Comparison of ENCODE assay signal across 28 cellular contexts in the genomic region with DNA sequence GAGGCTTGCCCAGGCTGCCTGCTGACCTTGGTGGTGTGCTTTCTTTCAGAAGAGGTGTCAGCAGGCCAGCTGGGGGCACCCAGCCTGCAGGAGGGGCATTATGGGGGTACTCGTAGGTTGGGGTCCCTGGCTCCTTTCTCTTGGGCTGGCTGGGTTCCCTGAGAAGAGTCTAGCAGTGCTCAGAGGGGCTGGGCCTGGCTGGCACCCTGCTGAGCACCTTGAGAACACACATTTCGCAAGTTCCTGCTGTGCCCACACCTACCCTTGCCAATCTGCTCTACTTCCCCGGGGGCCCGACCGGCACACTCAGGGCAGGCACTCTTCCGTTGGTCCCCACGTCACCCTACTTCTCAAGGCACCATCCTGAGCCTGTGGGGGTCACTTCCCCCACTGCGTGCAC. TPM values are rescaled to one million over a fixed set of nuclear protein-coding genes. Genes with fewer than 3 reads are reported as not detected.
DNase-seq lines count a peak whose midpoint lies in the region; ATAC-seq and TF ChIP-seq lines count a peak whose summit lies in the region.
"Had no signal": no experiment of that assay in that cellular context is flagged by ENCODE, and none has a peak within 500 bp of the region (broad histone marks: within the 10 kb centered on the region; RNA-seq: fewer than 3 reads in every experiment).

No MANE protein-coding gene starts in this region.

- H3K4me3 ChIP-seq in heart right ventricle (no peak overlapping the region), NT2/D1 (ENCODE audit: insufficient read length, low read depth) (no peak overlapping the region), lung (no peak overlapping the region)
- H3K4me3 ChIP-seq: BLaER1, SK-N-MC, skin epidermis, suprapubic skin, uterus had no signal

- ATAC-seq in left cardiac atrium, result no peak
- no peak for ATAC-seq in heart right ventricle
- no peak for ATAC-seq in lung (ENCODE audit: insufficient read depth, low FRiP score)
- ATAC-seq: activated CD8-positive, alpha-beta T cell treated with anti-CD3 and anti-CD28 coated beads, Interleukin-2, amount 10 ng/mL, durations not matched to agents 7 days and 5 days; esophagus mucosa; naive thymus-derived CD8-positive, alpha-beta T cell had no signal

- peak overlapping the region in 1 of 10 donors; percentile 14 for H3K27ac ChIP-seq in heart right ventricle
- H3K27ac ChIP-seq in lung (ENCODE audit: low read depth in 1 of 2, low read length in 1 of 2), result peak overlapping the region in 1 of 2 donors; percentile 62
- H3K27ac ChIP-seq: BLaER1, KMS-11, SK-N-MC, skin epidermis, suprapubic skin, uterus had no signal

- peaks cover 3 to 13% (median 7%) of the 10 kb centered on the region in 9 donors for H3K4me1 ChIP-seq in heart right ventricle
- peaks cover 9% of the 10 kb centered on the region for H3K4me1 ChIP-seq in NT2/D1 (ENCODE audit: insufficient read depth, insufficient read length)
- peaks cover 0 to 2% of the 10 kb centered on the region in 2 donors for H3K4me1 ChIP-seq in lung (ENCODE audit: control insufficient read depth in 2 of 2, insufficient read depth in 2 of 2, low read length in 2 of 2)

- H3K9ac ChIP-seq in NT2/D1 (ENCODE audit: insufficient read length, low read depth), result peak overlapping the region; percentile 61
- H3K9ac ChIP-seq: BLaER1, KMS-11 had no signal

- DNase-seq in left cardiac atrium (peak; percentile 15), heart right ventricle (no peak), NT2/D1 (ENCODE audit: low read depth, low spot score) (no peak), lung (ENCODE audit: low spot score) (peak; percentile 38), NK-92 (lab: John Stamatoyannopoulos, UW; ENCODE audit: unreplicated experiment) (no peak)
- DNase-seq in stimulated activated CD4-positive, alpha-beta T cell treated with anti-CD3 and anti-CD28 coated beads, Interleukin-4, amount 100 ng/mL, for 1 hour, result no peak
- DNase-seq in stimulated activated CD4-positive, alpha-beta T cell treated with anti-CD3 and anti-CD28 coated beads, Interleukin-2, amount 100 ng/mL, for 24 hours, result no peak
- DNase-seq: activated CD8-positive, alpha-beta T cell treated with anti-CD3 and anti-CD28 coated beads, Interleukin-2, amount 10 ng/mL, durations not matched to agents 7 days and 5 days; cortex of kidney; DMS53; endodermal cell; glutamatergic neuron; MM.1S; naive thymus-derived CD8-positive, alpha-beta T cell; NCI-H2029; NCI-H510A treated with DMSO at 0.1 percent for 48 hours; stimulated activated naive CD4-positive, alpha-beta T cell treated with Interleukin-2 at 50 U/mL for 16 hours; uterus had no signal

- intact Hi-C loops in left cardiac atrium (cut with DNase I) (no loop called here), heart right ventricle (cut with DNase I) (no loop called here)

- peaks cover 0 to 90% (median 15%) of the 10 kb centered on the region in 9 donors for H3K36me3 ChIP-seq in heart right ventricle
- H3K36me3 ChIP-seq in NT2/D1 (ENCODE audit: insufficient read depth, insufficient read length, low read length), result peaks cover 87% of the 10 kb centered on the region
- H3K36me3 ChIP-seq in lung (ENCODE audit: control insufficient read depth in 2 of 2, insufficient read depth in 2 of 2, low read length in 2 of 2), result peaks cover 3 to 54% of the 10 kb centered on the region in 2 donors
- H3K36me3 ChIP-seq: uterus had no signal

- WGBS in heart right ventricle, 2 donors, result 87 to 89% methylated on average over 8 of the region's 8 CpGs
- WGBS in lung, 2 donors, result 33 to 55% methylated on average over 8 of the region's 8 CpGs

- H3K9me3 ChIP-seq in heart right ventricle, result no peaks in the 10 kb centered on the region
- H3K9me3 ChIP-seq in NT2/D1 (ENCODE audit: insufficient read depth, low read length), result no peaks in the 10 kb centered on the region
- H3K9me3 ChIP-seq in lung (ENCODE audit: control insufficient read depth in 2 of 2, insufficient read depth in 1 of 2, low read length in 1 of 2), result no peaks in the 10 kb centered on the region
- H3K9me3 ChIP-seq: BLaER1, suprapubic skin, uterus had no signal

- H3K27me3 ChIP-seq in heart right ventricle (no peaks in the 10 kb centered on the region), NT2/D1 (ENCODE audit: insufficient read depth, insufficient read length) (no peaks in the 10 kb centered on the region), lung (ENCODE audit: control insufficient read depth, insufficient read depth) (no peaks in the 10 kb centered on the region)
- H3K27me3 ChIP-seq: BLaER1, suprapubic skin, uterus had no signal

- TF ChIP-seq CTCF in heart right ventricle (IDR thresholded peaks at IDR 0.05) (no peak), lung (IDR thresholded peaks at IDR 0.05; ENCODE audit: control extremely low read depth, extremely low read depth) (no peak)

RNA-seq across cellular contexts. Expression of gene CEMP1, which starts 5.1 kb away (rescaled TPM):
- total RNA-seq in left cardiac atrium (not detected), heart right ventricle (not detected), lung (1 to 10 TPM in 1 of 2 donors, under 1 TPM in 1; 0.65 to 2.1 TPM)
- polyA plus RNA-seq in heart right ventricle (under 1 TPM; 0.20 to 0.44 TPM), lung (1 to 10 TPM; 1.1 to 1.6 TPM)
- total RNA-seq: activated CD8-positive, alpha-beta T cell treated with anti-CD3 and anti-CD28 coated beads, Interleukin-2, amount 10 ng/mL, durations not matched to agents 7 days and 5 days; aorta; esophagus mucosa; fibroblast of villous mesenchyme; osteocyte had no signal
- polyA plus RNA-seq: AG04450 had no signal

RNA-seq across cellular contexts. Expression of gene AMDHD2, which starts 6.0 kb away (rescaled TPM):
- 10 to 100 TPM; 15.8 to 21.8 TPM for total RNA-seq in left cardiac atrium
- 10 to 100 TPM in 5 of 10 donors, 1 to 10 TPM in 5; 7.1 to 20.1 (median 9.4) TPM for total RNA-seq in heart right ventricle
- polyA plus RNA-seq in heart right ventricle, result 10 to 100 TPM; 12.2 to 20.8 TPM
- 10 to 100 TPM; 27.2 to 59.7 TPM for total RNA-seq in lung
- 10 to 100 TPM; 44.0 to 60.4 TPM for polyA plus RNA-seq in lung

RNA-seq across cellular contexts. Expression of gene PDPK1, which starts 11.7 kb away (rescaled TPM):
- total RNA-seq in left cardiac atrium (10 to 100 TPM; 32.6 to 39.4 TPM), heart right ventricle (10 to 100 TPM; 31.3 to 47.7 (median 38.3) TPM), lung (10 to 100 TPM; 35.0 to 79.0 TPM)
- polyA plus RNA-seq in heart right ventricle (10 to 100 TPM; 11.0 to 17.4 TPM), lung (10 to 100 TPM; 16.7 to 32.6 TPM)

RNA-seq across cellular contexts. Expression of gene ATP6V0C, which starts 12.4 kb away (rescaled TPM):
- total RNA-seq in left cardiac atrium, result 100 to 1,000 TPM; 162 to 197 TPM
- 100 to 1,000 TPM; 104 to 209 (median 130) TPM for total RNA-seq in heart right ventricle
- 100 to 1,000 TPM in 1 of 2 donors, 10 to 100 TPM in 1; 58.5 to 243 TPM for polyA plus RNA-seq in heart right ventricle
- total RNA-seq in lung, result 100 to 1,000 TPM in 1 of 2 donors, 10 to 100 TPM in 1; 39.0 to 297 TPM
- polyA plus RNA-seq in lung, result 100 to 1,000 TPM; 203 to 410 TPM

RNA-seq across cellular contexts. Expression of gene TBC1D24, which starts 51.2 kb away (rescaled TPM):
- 10 to 100 TPM in 1 of 2 donors, 1 to 10 TPM in 1; 9.8 to 15.1 TPM for total RNA-seq in left cardiac atrium
- 10 to 100 TPM in 4 of 10 donors, 1 to 10 TPM in 6; 6.2 to 14.9 (median 9.2) TPM for total RNA-seq in heart right ventricle
- polyA plus RNA-seq in heart right ventricle, result 1 to 10 TPM; 3.4 to 5.4 TPM
- 10 to 100 TPM; 29.2 to 35.7 TPM for total RNA-seq in lung
- polyA plus RNA-seq in lung, result 10 to 100 TPM in 1 of 2 donors, 1 to 10 TPM in 1; 9.0 to 17.3 TPM

Comparison
In these comparisons a context has a peak if more than half of its experiments do, and no peak if none do; other contexts are left out.
1. DNase-seq: peak in left cardiac atrium (single experiment) and lung (single experiment); none in heart right ventricle (0 of 2), NT2/D1 (single experiment), stimulated activated CD4-positive, alpha-beta T cell treated with anti-CD3 and anti-CD28 coated beads, Interleukin-4, amount 100 ng/mL, for 1 hour (single experiment), stimulated activated CD4-positive, alpha-beta T cell treated with anti-CD3 and anti-CD28 coated beads, Interleukin-2, amount 100 ng/mL, for 24 hours (0 of 2) and NK-92 (single experiment).